ENCODE assay signal across 33 cellular contexts in genomic region chr11:100663583-100663982, GRCh38.
"Had no signal": no experiment of that assay in that cellular context is flagged by ENCODE, and none has a peak within 500 bp of the region (broad histone marks: within the 10 kb centered on the region; RNA-seq: fewer than 3 reads in every experiment).

No MANE protein-coding gene starts in this region.

- H3K9ac ChIP-seq: SK-N-SH had no signal

- DNase-seq: activated CD4-positive, alpha-beta T cell treated with anti-CD3 and anti-CD28 coated beads for 36 hours; activated CD4-positive, alpha-beta T cell treated with anti-CD3 and anti-CD28 coated beads, Interleukin-2, amount 10 ng/mL, durations not matched to agents 7 days and 5 days; activated CD4-positive, alpha-beta T cell treated with anti-CD3 and anti-CD28 coated beads, Interleukin-2, amount 50 U/mL, for 48 hours; activated CD8-positive, alpha-beta T cell treated with anti-CD3 and anti-CD28 coated beads, Interleukin-2, amount 10 ng/mL, durations not matched to agents 7 days and 5 days; activated effector memory CD4-positive, alpha-beta T cell treated with Interleukin-2 at 50 U/mL for 16 hours; activated naive CD4-positive, alpha-beta T cell treated with anti-CD3 and anti-CD28 coated beads, Interleukin-2, amount 50 U/mL, for 16 hours; activated naive CD8-positive, alpha-beta T cell treated with anti-CD3 and anti-CD28 coated beads, Interleukin-2, amount 10 ng/mL, durations not matched to agents 7 days and 5 days; activated T-cell treated with anti-CD3 and anti-CD28 coated beads, Interleukin-2, amount 50 U/mL, for 24 hours; amygdala; body of pancreas; Kasumi-1; MG63; NCI-H1048; NCI-H1105 treated with DMSO at 0.1 percent for 48 hours; NCI-H1436; NCI-H1694; NCI-H1930; NCI-H2081 treated with DMSO at 0.1 percent for 48 hours; NCI-H345; NCI-H510A; NCI-H526 treated with DMSO at 0.1 percent for 48 hours; NCI-H774; NK-92 treated with Interleukin-12 subunit alpha and Interleukin-12 subunit beta, amount 100 ng/mL, for 24 hours; PC-3; Peyer's patch; RPMI8226; SHP77 treated with DMSO at 0.1 percent for 48 hours; SK-N-SH had no signal

- H3K4me3 ChIP-seq: body of pancreas, breast epithelium, MG63, Peyer's patch, SJSA1 had no signal

- ATAC-seq: activated CD4-positive, alpha-beta T cell treated with anti-CD3 and anti-CD28 coated beads for 36 hours; activated CD4-positive, CD25-positive, alpha-beta regulatory T cell treated with anti-CD3 and anti-CD28 coated beads, Interleukin-2, amount 50 U/mL, for 24 hours; activated CD8-positive, alpha-beta T cell treated with anti-CD3 and anti-CD28 coated beads, Interleukin-2, amount 10 ng/mL, durations not matched to agents 7 days and 5 days; body of pancreas; PC-3 had no signal

- H3K36me3 ChIP-seq: breast epithelium, MG63, Peyer's patch, SJSA1 had no signal

- H3K4me2 ChIP-seq: SK-N-SH had no signal

- H3K27me3 ChIP-seq: body of pancreas, breast epithelium, MG63, Peyer's patch, SJSA1 had no signal

- H3K27ac ChIP-seq: body of pancreas, breast epithelium, Peyer's patch, SJSA1 had no signal

- H3K9me3 ChIP-seq: body of pancreas, breast epithelium, MG63, Peyer's patch, SJSA1, SK-N-SH had no signal

- FAIRE-seq: astrocyte, TTC549 had no signal

- H3K4me1 ChIP-seq: body of pancreas, breast epithelium, Peyer's patch, SJSA1 had no signal
